Comparison of ENCODE assay signal across 10 cellular contexts in genomic region chr12:113359939-113360748, GRCh38. TPM values are rescaled to one million over a fixed set of nuclear protein-coding genes. Genes with fewer than 3 reads are reported as not detected.
A peak's percentile ranks its signal among the peaks of the same experiment; 100 is the strongest.
DNase-seq lines count a peak whose midpoint lies in the region; ATAC-seq and TF ChIP-seq lines count a peak whose summit lies in the region.
"Had no signal": no experiment of that assay in that cellular context is flagged by ENCODE, and none has a peak within 500 bp of the region (broad histone marks: within the 10 kb centered on the region; RNA-seq: fewer than 3 reads in every experiment).

No MANE protein-coding gene starts in this region.

- no peaks in the 10 kb centered on the region for H3K9me3 Mint-ChIP-seq in activated naive CD4-positive, alpha-beta T cell treated with anti-CD3 and anti-CD28 coated beads, Interleukin-2, amount 50 U/mL, for 24 hours
- no peaks in the 10 kb centered on the region for H3K9me3 Mint-ChIP-seq in activated naive CD4-positive, alpha-beta T cell treated with anti-CD3 and anti-CD28 coated beads for 36 hours
- no peaks in the 10 kb centered on the region for H3K9me3 Mint-ChIP-seq in activated T-cell treated with anti-CD3 and anti-CD28 coated beads, Interleukin-2, amount 50 U/mL, for 72 hours

- intact Hi-C loops in activated naive CD4-positive, alpha-beta T cell treated with anti-CD3 and anti-CD28 coated beads for 36 hours (cut with micrococcal nuclease), result loop anchor here (1.0 to 5.0 kb wide), 2 partner anchors 163 to 602 kb away; no protein-coding TSS in a partner anchor
- intact Hi-C loops in tibial artery (cut with DNase I; ENCODE audit: low total_unique reads), result loop anchor here (5.0 kb wide), 1 partner anchor 163 kb away; no protein-coding TSS in a partner anchor

- no peak overlapping the region for H3K9ac ChIP-seq in iPS-20b (ENCODE audit: low read depth, low read length)

- no peak for TF ChIP-seq CTCF in tibial artery (IDR thresholded peaks at IDR 0.05)

- H3K4me3 Mint-ChIP-seq in activated naive CD4-positive, alpha-beta T cell treated with anti-CD3 and anti-CD28 coated beads, Interleukin-2, amount 50 U/mL, for 24 hours, result peak overlapping the region; percentile 93
- no peak overlapping the region for H3K4me3 Mint-ChIP-seq in activated naive CD4-positive, alpha-beta T cell treated with anti-CD3 and anti-CD28 coated beads for 36 hours
- H3K4me3 Mint-ChIP-seq in activated T-cell treated with anti-CD3 and anti-CD28 coated beads, Interleukin-2, amount 50 U/mL, for 72 hours, result peak overlapping the region; percentile 87 to 93

- no peaks in the 10 kb centered on the region for H3K27me3 Mint-ChIP-seq in activated naive CD4-positive, alpha-beta T cell treated with anti-CD3 and anti-CD28 coated beads, Interleukin-2, amount 50 U/mL, for 24 hours
- H3K27me3 Mint-ChIP-seq in activated naive CD4-positive, alpha-beta T cell treated with anti-CD3 and anti-CD28 coated beads for 36 hours (ENCODE audit: low read depth), result no peaks in the 10 kb centered on the region
- no peaks in the 10 kb centered on the region for H3K27me3 Mint-ChIP-seq in activated T-cell treated with anti-CD3 and anti-CD28 coated beads, Interleukin-2, amount 50 U/mL, for 72 hours (ENCODE audit: low read depth)

- H3K27ac Mint-ChIP-seq in activated naive CD4-positive, alpha-beta T cell treated with anti-CD3 and anti-CD28 coated beads, Interleukin-2, amount 50 U/mL, for 24 hours, result no peak overlapping the region
- no peak overlapping the region for H3K27ac Mint-ChIP-seq in activated naive CD4-positive, alpha-beta T cell treated with anti-CD3 and anti-CD28 coated beads for 36 hours
- H3K27ac Mint-ChIP-seq in activated T-cell treated with anti-CD3 and anti-CD28 coated beads, Interleukin-2, amount 50 U/mL, for 72 hours, result no peak overlapping the region

- H3K4me1 Mint-ChIP-seq in activated naive CD4-positive, alpha-beta T cell treated with anti-CD3 and anti-CD28 coated beads, Interleukin-2, amount 50 U/mL, for 24 hours, result peaks cover 16% of the 10 kb centered on the region
- H3K4me1 Mint-ChIP-seq in activated naive CD4-positive, alpha-beta T cell treated with anti-CD3 and anti-CD28 coated beads for 36 hours (ENCODE audit: low read depth), result peaks cover 17% of the 10 kb centered on the region
- H3K4me1 Mint-ChIP-seq in activated T-cell treated with anti-CD3 and anti-CD28 coated beads, Interleukin-2, amount 50 U/mL, for 72 hours (ENCODE audit: low read depth), result peaks cover 15% of the 10 kb centered on the region

- no peak for DNase-seq in activated naive CD4-positive, alpha-beta T cell treated with anti-CD3 and anti-CD28 coated beads for 36 hours
- peak in 1 of 2 donors; percentile 7 for DNase-seq in activated T-cell treated with anti-CD3 and anti-CD28 coated beads, Interleukin-2, amount 50 U/mL, for 72 hours
- DNase-seq in tibial artery, result no peak

- H3K9me3 ChIP-seq in iPS-20b (ENCODE audit: insufficient read depth, low read depth, low read length) (no peaks in the 10 kb centered on the region), tibial artery (no peaks in the 10 kb centered on the region)

- no peak for ATAC-seq in activated T-cell treated with anti-CD3 and anti-CD28 coated beads, Interleukin-2, amount 50 U/mL, for 72 hours (replicated peaks in 1 of 2)
- ATAC-seq in GM21515 (IDR thresholded peaks at IDR 0.05; ENCODE audit: unreplicated experiment) (no peak), GM19351 (IDR thresholded peaks at IDR 0.05; ENCODE audit: unreplicated experiment) (no peak), GM18502 (IDR thresholded peaks at IDR 0.05; ENCODE audit: poor library complexity, unreplicated experiment) (no peak)

- H3K27ac ChIP-seq in iPS-20b (ENCODE audit: low read length), result no peak overlapping the region
- peak overlapping the region; percentile 85 to 86 for H3K27ac ChIP-seq in tibial artery

- H3K36me3 Mint-ChIP-seq in activated naive CD4-positive, alpha-beta T cell treated with anti-CD3 and anti-CD28 coated beads, Interleukin-2, amount 50 U/mL, for 24 hours, result no peaks in the 10 kb centered on the region
- H3K36me3 Mint-ChIP-seq in activated naive CD4-positive, alpha-beta T cell treated with anti-CD3 and anti-CD28 coated beads for 36 hours (ENCODE audit: low read depth), result peaks cover 6% of the 10 kb centered on the region
- peaks cover 0 to 1% of the 10 kb centered on the region in 2 donors for H3K36me3 Mint-ChIP-seq in activated T-cell treated with anti-CD3 and anti-CD28 coated beads, Interleukin-2, amount 50 U/mL, for 72 hours (ENCODE audit: insufficient read depth in 2 of 2)

- CTCF ChIA-PET in activated naive CD4-positive, alpha-beta T cell treated with anti-CD3 and anti-CD28 coated beads for 36 hours (lab: Charles Lee), result no interaction called here

- H3K36me3 ChIP-seq in iPS-20b (ENCODE audit: insufficient read depth, low read depth, low read length), result 0 out of 2 replicates have a peak, but pooled peaks cover 3% of the 10 kb centered on the region
- peaks cover 0 to 8% (median 0%) of the 10 kb centered on the region in 3 donors for H3K36me3 ChIP-seq in tibial artery

- H3K27me3 ChIP-seq in iPS-20b (ENCODE audit: insufficient read depth, low read length) (no peaks in the 10 kb centered on the region), tibial artery (no peaks in the 10 kb centered on the region)

- H3K4me1 ChIP-seq in iPS-20b (ENCODE audit: insufficient read depth, low read length) (peaks cover 5% of the 10 kb centered on the region; the same call in 1 of the 2 replicates), tibial artery (peaks cover 0 to 20% (median 14%) of the 10 kb centered on the region in 4 donors)

- H3K4me3 ChIP-seq in iPS-20b (ENCODE audit: low read length), result peak overlapping the region; percentile 81; the same call in 1 of the 2 replicates
- peak overlapping the region; percentile 68 to 78 for H3K4me3 ChIP-seq in tibial artery

RNA-seq across cellular contexts. Expression of gene PLBD2, which starts 1.8 kb away (rescaled TPM):
- total RNA-seq in activated naive CD4-positive, alpha-beta T cell treated with anti-CD3 and anti-CD28 coated beads for 36 hours, result 10 to 100 TPM; 13.9 to 14.1 TPM
- 10 to 100 TPM; 13.2 to 14.7 TPM for total RNA-seq in activated T-cell treated with anti-CD3 and anti-CD28 coated beads, Interleukin-2, amount 50 U/mL, for 72 hours

RNA-seq across cellular contexts. Expression of gene SLC8B1, which starts 25.2 kb away (rescaled TPM):
- total RNA-seq in activated naive CD4-positive, alpha-beta T cell treated with anti-CD3 and anti-CD28 coated beads for 36 hours, result 10 to 100 TPM; 20.2 to 20.4 TPM
- 10 to 100 TPM; 25.9 to 27.4 TPM for total RNA-seq in activated T-cell treated with anti-CD3 and anti-CD28 coated beads, Interleukin-2, amount 50 U/mL, for 72 hours

RNA-seq across cellular contexts. Expression of gene SDS, which starts 43.5 kb away (rescaled TPM):
- total RNA-seq in activated naive CD4-positive, alpha-beta T cell treated with anti-CD3 and anti-CD28 coated beads for 36 hours, result not detected
- not detected for total RNA-seq in activated T-cell treated with anti-CD3 and anti-CD28 coated beads, Interleukin-2, amount 50 U/mL, for 72 hours
- total RNA-seq: endothelial cell of umbilical vein, SK-MEL-5 had no signal
